ENCODE assay signal across 1 cellular context in the genomic region with DNA sequence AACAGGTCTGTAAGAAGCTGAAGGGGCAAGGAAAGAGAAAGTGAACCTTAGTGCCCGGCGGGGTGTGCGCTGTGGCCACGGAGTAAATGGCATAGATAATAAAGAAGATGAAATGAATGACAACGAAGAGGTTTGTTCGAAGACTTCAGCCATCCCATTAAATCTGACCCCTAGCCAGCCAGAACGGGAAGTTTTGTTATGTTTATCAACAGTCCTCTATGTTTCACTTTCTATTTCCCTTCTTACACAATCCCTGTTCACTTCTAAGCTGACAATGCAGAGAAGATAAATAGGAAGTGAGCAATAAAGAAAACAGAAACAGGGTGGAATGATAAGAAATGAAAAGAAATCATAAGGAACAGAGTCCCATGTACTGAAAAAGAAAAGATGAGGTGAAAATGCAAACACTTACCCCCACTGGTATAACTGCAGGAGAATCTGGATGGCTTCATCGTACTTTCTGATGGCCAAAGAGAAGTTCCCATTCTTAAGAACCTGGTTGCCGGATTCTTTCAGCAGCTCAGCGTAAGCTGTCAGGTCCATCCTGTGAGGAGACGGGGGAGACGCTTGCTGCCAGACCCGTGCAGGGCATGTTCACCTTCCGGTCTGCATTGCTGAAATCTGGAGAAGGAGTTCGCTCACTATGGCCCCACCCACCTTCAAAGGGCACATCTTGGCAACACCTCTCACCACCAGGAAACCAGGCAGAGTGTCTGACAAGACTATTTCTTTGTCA.
TF ChIP-seq lines count a peak whose summit lies in the region.

No MANE protein-coding gene starts in this region.

TF ChIP-seq in K562, 482 proteins besides CTCF, POLR2A, EP300 and RAD21 (continued from another document and continues in another):
- TF ChIP-seq, protein P1, sequence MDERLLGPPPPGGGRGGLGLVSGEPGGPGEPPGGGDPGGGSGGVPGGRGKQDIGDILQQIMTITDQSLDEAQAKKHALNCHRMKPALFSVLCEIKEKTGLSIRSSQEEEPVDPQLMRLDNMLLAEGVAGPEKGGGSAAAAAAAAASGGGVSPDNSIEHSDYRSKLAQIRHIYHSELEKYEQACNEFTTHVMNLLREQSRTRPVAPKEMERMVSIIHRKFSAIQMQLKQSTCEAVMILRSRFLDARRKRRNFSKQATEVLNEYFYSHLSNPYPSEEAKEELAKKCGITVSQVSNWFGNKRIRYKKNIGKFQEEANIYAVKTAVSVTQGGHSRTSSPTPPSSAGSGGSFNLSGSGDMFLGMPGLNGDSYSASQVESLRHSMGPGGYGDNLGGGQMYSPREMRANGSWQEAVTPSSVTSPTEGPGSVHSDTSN (CRISPR knock-in tag; IDR thresholded peaks at IDR 0.05; ENCODE audit: low read depth): no peak
- TF ChIP-seq, protein P1 (tag; conservative IDR thresholded peaks at IDR 0.05; ENCODE audit: low read depth): peak; percentile 79
- TF ChIP-seq SIX5 (IDR thresholded peaks at IDR 0.05; ENCODE audit: borderline replicate concordance in 1 of 2, insufficient read depth in 1 of 2, low read depth in 1 of 2, low read length in 2 of 2) (no peak), GABPB2 (CRISPR knock-in tag; conservative IDR thresholded peaks at IDR 0.05) (no peak), RUNX1 (IDR thresholded peaks at IDR 0.05; ENCODE audit: low read depth) (no peak), RFX5 (IDR thresholded peaks at IDR 0.05; ENCODE audit: low read depth, low read length) (no peak), ZNF408 (CRISPR knock-in tag; IDR thresholded peaks at IDR 0.05; ENCODE audit: low read depth) (no peak), ZNF197 (CRISPR knock-in tag; IDR thresholded peaks at IDR 0.05; ENCODE audit: low read depth) (no peak), GTF2E2 (tag; IDR thresholded peaks at IDR 0.05) (peak; percentile 68), TAF1 (IDR thresholded peaks at IDR 0.05; ENCODE audit: control insufficient read depth, extremely low read depth, insufficient read depth, low read length, severe bottlenecking) (no peak), ATF7 (IDR thresholded peaks at IDR 0.05) (peak; percentile 60), EHMT2 (IDR thresholded peaks at IDR 0.05) (no peak), CBFB (CRISPR knock-in tag; IDR thresholded peaks at IDR 0.05) (no peak), ZNF239 (CRISPR knock-in tag; IDR thresholded peaks at IDR 0.05) (no peak), IRF2 (CRISPR knock-in tag; IDR thresholded peaks at IDR 0.05) (no peak), ERF (CRISPR knock-in tag; IDR thresholded peaks at IDR 0.05) (no peak; the same call in 1 of the 2 replicates), OTX1 (CRISPR knock-in tag; IDR thresholded peaks at IDR 0.05) (no peak), PRMT5 (CRISPR knock-in tag; IDR thresholded peaks at IDR 0.05) (no peak), HEY1 (CRISPR knock-in tag; IDR thresholded peaks at IDR 0.05; ENCODE audit: borderline replicate concordance) (no peak), RBM22 (IDR thresholded peaks at IDR 0.05; ENCODE audit: low read depth, low read length, poor library complexity, severe bottlenecking) (no peak), NR2C2 (CRISPR knock-in tag; IDR thresholded peaks at IDR 0.05) (no peak), NR2C2 (tag; IDR thresholded peaks at IDR 0.05) (peak; percentile 80), BRD4 (IDR thresholded peaks at IDR 0.05) (no peak), SLC30A9 (CRISPR knock-in tag; IDR thresholded peaks at IDR 0.05) (no peak), SOX6 (IDR thresholded peaks at IDR 0.05) (peak; percentile 84), PHB2 (IDR thresholded peaks at IDR 0.05; ENCODE audit: low read depth) (no peak), CBX5 (IDR thresholded peaks at IDR 0.05; ENCODE audit: borderline replicate concordance, low read depth) (no peak), MTA1 (IDR thresholded peaks at IDR 0.05; ENCODE audit: borderline replicate concordance) (peak; percentile 49; the same call in 1 of the 2 replicates), KLF6 (CRISPR knock-in tag; IDR thresholded peaks at IDR 0.05; ENCODE audit: borderline replicate concordance) (0 out of 2 replicates have a peak, but pooled peaks have one; percentile 53), RBM34 (IDR thresholded peaks at IDR 0.05; ENCODE audit: borderline replicate concordance, insufficient read depth, low read length) (peak; percentile 20; the same call in 1 of the 2 replicates), FOXK2 (conservative IDR thresholded peaks at IDR 0.05 in 1 of 2, IDR thresholded peaks at IDR 0.05 in 1 of 2; ENCODE audit: low read depth in 2 of 2) (peak; percentile 97 to 99), SNIP1 (IDR thresholded peaks at IDR 0.05; ENCODE audit: low read depth) (no peak), BHLHE40 (IDR thresholded peaks at IDR 0.05; ENCODE audit: low read length) (peak; percentile 87), CEBPB (tag; IDR thresholded peaks at IDR 0.05) (peak; percentile 98)
- TF ChIP-seq, protein P2, sequence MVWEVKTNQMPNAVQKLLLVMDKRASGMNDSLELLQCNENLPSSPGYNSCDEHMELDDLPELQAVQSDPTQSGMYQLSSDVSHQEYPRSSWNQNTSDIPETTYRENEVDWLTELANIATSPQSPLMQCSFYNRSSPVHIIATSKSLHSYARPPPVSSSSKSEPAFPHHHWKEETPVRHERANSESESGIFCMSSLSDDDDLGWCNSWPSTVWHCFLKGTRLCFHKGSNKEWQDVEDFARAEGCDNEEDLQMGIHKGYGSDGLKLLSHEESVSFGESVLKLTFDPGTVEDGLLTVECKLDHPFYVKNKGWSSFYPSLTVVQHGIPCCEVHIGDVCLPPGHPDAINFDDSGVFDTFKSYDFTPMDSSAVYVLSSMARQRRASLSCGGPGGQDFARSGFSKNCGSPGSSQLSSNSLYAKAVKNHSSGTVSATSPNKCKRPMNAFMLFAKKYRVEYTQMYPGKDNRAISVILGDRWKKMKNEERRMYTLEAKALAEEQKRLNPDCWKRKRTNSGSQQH (CRISPR knock-in tag; IDR thresholded peaks at IDR 0.05): no peak
- TF ChIP-seq, protein P3, sequence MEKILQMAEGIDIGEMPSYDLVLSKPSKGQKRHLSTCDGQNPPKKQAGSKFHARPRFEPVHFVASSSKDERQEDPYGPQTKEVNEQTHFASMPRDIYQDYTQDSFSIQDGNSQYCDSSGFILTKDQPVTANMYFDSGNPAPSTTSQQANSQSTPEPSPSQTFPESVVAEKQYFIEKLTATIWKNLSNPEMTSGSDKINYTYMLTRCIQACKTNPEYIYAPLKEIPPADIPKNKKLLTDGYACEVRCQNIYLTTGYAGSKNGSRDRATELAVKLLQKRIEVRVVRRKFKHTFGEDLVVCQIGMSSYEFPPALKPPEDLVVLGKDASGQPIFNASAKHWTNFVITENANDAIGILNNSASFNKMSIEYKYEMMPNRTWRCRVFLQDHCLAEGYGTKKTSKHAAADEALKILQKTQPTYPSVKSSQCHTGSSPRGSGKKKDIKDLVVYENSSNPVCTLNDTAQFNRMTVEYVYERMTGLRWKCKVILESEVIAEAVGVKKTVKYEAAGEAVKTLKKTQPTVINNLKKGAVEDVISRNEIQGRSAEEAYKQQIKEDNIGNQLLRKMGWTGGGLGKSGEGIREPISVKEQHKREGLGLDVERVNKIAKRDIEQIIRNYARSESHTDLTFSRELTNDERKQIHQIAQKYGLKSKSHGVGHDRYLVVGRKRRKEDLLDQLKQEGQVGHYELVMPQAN (IDR thresholded peaks at IDR 0.05; ENCODE audit: borderline replicate concordance): 0 out of 2 replicates have a peak, but pooled peaks have one; percentile 18
- TF ChIP-seq, protein P4, sequence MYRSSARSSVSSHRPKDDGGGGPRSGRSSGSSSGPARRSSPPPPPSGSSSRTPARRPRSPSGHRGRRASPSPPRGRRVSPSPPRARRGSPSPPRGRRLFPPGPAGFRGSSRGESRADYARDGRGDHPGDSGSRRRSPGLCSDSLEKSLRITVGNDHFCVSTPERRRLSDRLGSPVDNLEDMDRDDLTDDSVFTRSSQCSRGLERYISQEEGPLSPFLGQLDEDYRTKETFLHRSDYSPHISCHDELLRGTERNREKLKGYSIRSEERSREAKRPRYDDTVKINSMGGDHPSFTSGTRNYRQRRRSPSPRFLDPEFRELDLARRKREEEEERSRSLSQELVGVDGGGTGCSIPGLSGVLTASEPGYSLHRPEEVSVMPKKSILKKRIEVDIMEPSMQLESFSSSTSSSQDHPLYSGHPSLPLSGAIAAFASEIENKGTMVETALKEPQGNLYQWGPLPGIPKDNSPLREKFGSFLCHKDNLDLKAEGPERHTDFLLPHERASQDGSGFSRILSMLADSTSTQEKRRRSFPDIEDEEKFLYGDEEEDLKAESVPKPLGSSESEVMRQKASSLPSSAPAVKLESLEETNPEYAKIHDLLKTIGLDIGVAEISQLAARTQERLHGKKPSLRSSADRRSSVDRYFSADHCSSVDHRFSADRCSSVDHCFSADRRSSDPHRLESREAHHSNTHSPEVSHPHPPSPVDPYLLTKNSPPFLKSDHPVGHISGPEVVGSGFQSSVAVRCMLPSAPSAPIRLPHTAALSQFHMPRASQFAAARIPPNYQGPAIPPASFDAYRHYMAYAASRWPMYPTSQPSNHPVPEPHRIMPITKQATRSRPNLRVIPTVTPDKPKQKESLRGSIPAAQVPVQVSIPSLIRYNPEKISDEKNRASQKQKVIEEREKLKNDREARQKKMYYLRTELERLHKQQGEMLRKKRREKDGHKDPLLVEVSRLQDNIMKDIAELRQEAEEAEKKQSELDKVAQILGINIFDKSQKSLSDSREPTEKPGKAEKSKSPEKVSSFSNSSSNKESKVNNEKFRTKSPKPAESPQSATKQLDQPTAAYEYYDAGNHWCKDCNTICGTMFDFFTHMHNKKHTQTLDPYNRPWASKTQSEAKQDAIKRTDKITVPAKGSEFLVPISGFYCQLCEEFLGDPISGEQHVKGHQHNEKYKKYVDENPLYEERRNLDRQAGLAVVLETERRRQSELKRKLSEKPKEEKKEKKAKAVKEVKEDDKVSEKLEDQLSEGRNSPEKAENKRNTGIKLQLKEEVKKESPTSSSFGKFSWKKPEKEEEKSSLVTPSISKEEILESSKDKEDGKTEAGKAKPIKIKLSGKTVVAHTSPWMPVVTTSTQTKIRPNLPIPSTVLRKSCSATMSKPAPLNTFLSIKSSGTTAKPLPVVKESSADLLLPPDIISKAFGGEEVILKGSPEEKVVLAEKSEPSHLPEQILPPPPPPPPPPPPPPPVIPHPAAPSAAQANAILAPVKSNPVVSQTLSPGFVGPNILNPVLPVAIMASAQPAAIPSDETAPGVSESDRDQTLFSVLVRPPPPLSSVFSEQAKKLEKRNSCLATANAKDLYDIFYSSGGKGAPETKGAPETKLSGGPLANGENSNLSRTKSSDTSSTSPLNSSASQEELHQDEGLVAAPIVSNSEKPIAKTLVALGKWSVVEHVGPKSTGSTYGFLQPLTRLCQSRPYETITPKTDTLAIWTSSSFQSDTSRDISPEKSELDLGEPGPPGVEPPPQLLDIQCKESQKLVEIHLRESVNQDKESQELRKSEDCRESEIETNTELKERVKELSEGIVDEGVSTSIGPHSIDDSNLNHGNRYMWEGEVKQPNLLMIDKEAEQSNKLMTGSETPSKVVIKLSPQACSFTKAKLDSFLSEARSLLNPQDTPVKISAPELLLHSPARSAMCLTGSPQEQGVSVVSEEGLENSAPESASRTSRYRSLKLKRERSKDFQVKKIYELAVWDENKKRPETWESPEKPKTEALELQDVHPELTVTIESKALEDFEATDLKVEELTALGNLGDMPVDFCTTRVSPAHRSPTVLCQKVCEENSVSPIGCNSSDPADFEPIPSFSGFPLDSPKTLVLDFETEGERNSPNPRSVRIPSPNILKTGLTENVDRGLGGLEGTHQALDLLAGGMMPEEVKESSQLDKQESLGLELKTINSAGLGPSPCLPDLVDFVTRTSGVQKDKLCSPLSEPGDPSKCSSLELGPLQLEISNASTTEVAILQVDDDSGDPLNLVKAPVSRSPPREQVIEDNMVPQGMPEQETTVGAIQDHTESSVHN (IDR thresholded peaks at IDR 0.05; ENCODE audit: borderline replicate concordance in 1 of 2, low read depth in 1 of 2): peak in 1 of 2 experiments; percentile 98; a peak in 3 of 4 replicates
- TF ChIP-seq, protein P5, sequence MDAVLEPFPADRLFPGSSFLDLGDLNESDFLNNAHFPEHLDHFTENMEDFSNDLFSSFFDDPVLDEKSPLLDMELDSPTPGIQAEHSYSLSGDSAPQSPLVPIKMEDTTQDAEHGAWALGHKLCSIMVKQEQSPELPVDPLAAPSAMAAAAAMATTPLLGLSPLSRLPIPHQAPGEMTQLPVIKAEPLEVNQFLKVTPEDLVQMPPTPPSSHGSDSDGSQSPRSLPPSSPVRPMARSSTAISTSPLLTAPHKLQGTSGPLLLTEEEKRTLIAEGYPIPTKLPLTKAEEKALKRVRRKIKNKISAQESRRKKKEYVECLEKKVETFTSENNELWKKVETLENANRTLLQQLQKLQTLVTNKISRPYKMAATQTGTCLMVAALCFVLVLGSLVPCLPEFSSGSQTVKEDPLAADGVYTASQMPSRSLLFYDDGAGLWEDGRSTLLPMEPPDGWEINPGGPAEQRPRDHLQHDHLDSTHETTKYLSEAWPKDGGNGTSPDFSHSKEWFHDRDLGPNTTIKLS (IDR thresholded peaks at IDR 0.05; ENCODE audit: borderline replicate concordance, low read depth): no peak
- TF ChIP-seq, protein P6, sequence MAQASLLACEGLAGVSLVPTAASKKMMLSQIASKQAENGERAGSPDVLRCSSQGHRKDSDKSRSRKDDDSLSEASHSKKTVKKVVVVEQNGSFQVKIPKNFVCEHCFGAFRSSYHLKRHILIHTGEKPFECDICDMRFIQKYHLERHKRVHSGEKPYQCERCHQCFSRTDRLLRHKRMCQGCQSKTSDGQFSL (CRISPR knock-in tag; IDR thresholded peaks at IDR 0.05): no peak
- TF ChIP-seq, protein P6 (tag; IDR thresholded peaks at IDR 0.05): no peak
- TF ChIP-seq, protein P7, sequence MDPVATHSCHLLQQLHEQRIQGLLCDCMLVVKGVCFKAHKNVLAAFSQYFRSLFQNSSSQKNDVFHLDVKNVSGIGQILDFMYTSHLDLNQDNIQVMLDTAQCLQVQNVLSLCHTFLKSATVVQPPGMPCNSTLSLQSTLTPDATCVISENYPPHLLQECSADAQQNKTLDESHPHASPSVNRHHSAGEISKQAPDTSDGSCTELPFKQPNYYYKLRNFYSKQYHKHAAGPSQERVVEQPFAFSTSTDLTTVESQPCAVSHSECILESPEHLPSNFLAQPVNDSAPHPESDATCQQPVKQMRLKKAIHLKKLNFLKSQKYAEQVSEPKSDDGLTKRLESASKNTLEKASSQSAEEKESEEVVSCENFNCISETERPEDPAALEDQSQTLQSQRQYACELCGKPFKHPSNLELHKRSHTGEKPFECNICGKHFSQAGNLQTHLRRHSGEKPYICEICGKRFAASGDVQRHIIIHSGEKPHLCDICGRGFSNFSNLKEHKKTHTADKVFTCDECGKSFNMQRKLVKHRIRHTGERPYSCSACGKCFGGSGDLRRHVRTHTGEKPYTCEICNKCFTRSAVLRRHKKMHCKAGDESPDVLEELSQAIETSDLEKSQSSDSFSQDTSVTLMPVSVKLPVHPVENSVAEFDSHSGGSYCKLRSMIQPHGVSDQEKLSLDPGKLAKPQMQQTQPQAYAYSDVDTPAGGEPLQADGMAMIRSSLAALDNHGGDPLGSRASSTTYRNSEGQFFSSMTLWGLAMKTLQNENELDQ (CRISPR knock-in tag; IDR thresholded peaks at IDR 0.05; ENCODE audit: borderline replicate concordance): no peak
